In the genomic region with DNA sequence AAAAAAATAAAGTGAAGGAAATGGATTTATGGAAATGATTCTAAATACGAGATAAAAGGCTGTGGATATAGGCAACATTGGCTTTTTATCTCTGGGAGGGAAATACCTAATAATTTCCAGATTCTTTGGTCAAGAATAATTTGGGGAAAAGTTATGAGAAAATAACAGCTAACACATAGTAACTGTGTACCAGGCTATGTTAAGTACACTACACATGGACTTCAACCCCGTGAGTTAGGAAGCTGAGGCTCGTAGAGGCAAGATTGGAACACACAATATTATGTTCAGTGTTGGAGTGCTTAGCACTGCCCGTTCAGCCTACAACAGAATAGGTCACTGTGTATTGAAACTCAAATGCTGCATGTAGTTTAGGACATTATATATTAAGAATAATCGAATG, we compare ENCODE assay signal across 14 cellular contexts. TPM values are rescaled to one million over a fixed set of nuclear protein-coding genes. Genes with fewer than 3 reads are reported as not detected.
DNase-seq lines count a peak whose midpoint lies in the region; ATAC-seq and TF ChIP-seq lines count a peak whose summit lies in the region.
"Had no signal": no experiment of that assay in that cellular context is flagged by ENCODE, and none has a peak within 500 bp of the region (broad histone marks: within the 10 kb centered on the region; RNA-seq: fewer than 3 reads in every experiment).

No MANE protein-coding gene starts in this region.

- TF ChIP-seq CTCF in Panc1 (IDR thresholded peaks at IDR 0.05) (no peak), uterus (IDR thresholded peaks at IDR 0.05) (no peak), left lung (IDR thresholded peaks at IDR 0.05) (no peak)

- CTCF ChIA-PET in Panc1 (lab: Charles Lee), result no interaction called here

- peak overlapping the region; percentile 15 to 77; a peak in 2 of 4 replicates for H3K4me3 ChIP-seq in Panc1 (ENCODE audit: low read depth in 2 of 2, low read length in 2 of 2)
- H3K4me3 ChIP-seq in uterus, result no peak overlapping the region
- no peak overlapping the region for H3K4me3 ChIP-seq in left lung

- no peaks in the 10 kb centered on the region for H3K9me3 ChIP-seq in Panc1 (ENCODE audit: control insufficient read depth, insufficient read depth, low read depth, low read length)
- H3K9me3 ChIP-seq in uterus, result no peaks in the 10 kb centered on the region
- no peaks in the 10 kb centered on the region for H3K9me3 ChIP-seq in left lung

- H3K27me3 ChIP-seq in Panc1 (ENCODE audit: control insufficient read depth, insufficient read depth, low read length) (no peaks in the 10 kb centered on the region), uterus (no peaks in the 10 kb centered on the region), left lung (no peaks in the 10 kb centered on the region)

- BruUV-seq in Panc1 (replicated peaks; lab: Mats Ljungman, UMichigan), result no TSS peak

- ATAC-seq in Panc1, result no peak
- ATAC-seq in left colon, result peak; percentile 63
- ATAC-seq in left lung, result no peak
- no peak for ATAC-seq in stimulated activated naive CD8-positive, alpha-beta T cell treated with anti-CD3 and anti-CD28 coated beads, Interleukin-15, Interleukin-2, amounts not matched to agents 100 U/mL and 50 U/mL, for 24 hours

- H3K4me1 ChIP-seq in Panc1 (ENCODE audit: control insufficient read depth, insufficient read depth, low read length), result peaks cover 7% of the 10 kb centered on the region
- no peaks in the 10 kb centered on the region for H3K4me1 ChIP-seq in uterus
- H3K4me1 ChIP-seq in left lung, result peaks cover 6 to 40% of the 10 kb centered on the region in 2 donors

- POLR2A ChIA-PET in Panc1 (lab: Charles Lee), result no interaction called here

- intact Hi-C loops in Panc1 (cut with micrococcal nuclease; ENCODE audit: unreplicated experiment) (loop anchor here (5.0 kb wide), 1 partner anchor 60 kb away; no protein-coding TSS in a partner anchor), left colon (cut with DNase I, micrococcal nuclease) (loop anchor here in 1 of 2 donors (5.0 kb wide), 2 partner anchors 35 to 70 kb away; partner anchors contain the start of genes GPD2 and NR4A2), uterus (cut with DNase I; ENCODE audit: low total_unique reads) (loop anchor here (5.0 kb wide), 2 partner anchors 35 to 70 kb away; partner anchors contain the start of genes GPD2 and NR4A2), left lung (cut with DNase I) (no loop called here)

- no peak for TF ChIP-seq POLR2A in uterus (IDR thresholded peaks at IDR 0.05)

- no peak overlapping the region for H3K27ac ChIP-seq in Panc1 (ENCODE audit: low read length)
- H3K27ac ChIP-seq in uterus, result peak overlapping the region; percentile 91 to 99
- H3K27ac ChIP-seq in left lung, result no peak overlapping the region
- H3K27ac ChIP-seq: 22Rv1, GM23248 had no signal

- peak; percentile 41 for DNase-seq in NCI-H82 (lab: John Stamatoyannopoulos, UW)
- no peak for DNase-seq in NCI-H82 treated with DMSO at 0.1 percent for 48 hours (lab: John Stamatoyannopoulos, UW; ENCODE audit: unreplicated experiment)
- no peak for DNase-seq in Panc1 (ENCODE audit: low read depth, low spot score)
- peak in 1 of 2 donors; percentile 8 for DNase-seq in left colon
- DNase-seq in uterus, result no peak
- DNase-seq in left lung, result no peak
- DNase-seq in stimulated activated naive CD8-positive, alpha-beta T cell treated with anti-CD3 and anti-CD28 coated beads, Interleukin-15, Interleukin-2, amounts not matched to agents 100 U/mL and 50 U/mL, for 24 hours, result no peak
- DNase-seq in ureter (ENCODE audit: low spot score), result no peak
- DNase-seq: activated CD4-positive, alpha-beta T cell treated with anti-CD3 and anti-CD28 coated beads, Interleukin-2, amount 10 ng/mL, durations not matched to agents 24 days and 14 days; activated naive CD8-positive, alpha-beta T cell treated with anti-CD3 and anti-CD28 coated beads for 36 hours; activated T-cell treated with anti-CD3 and anti-CD28 coated beads, Interleukin-2, amount 50 U/mL, for 1 hour; T1000 had no signal

- in situ Hi-C loops in Panc1 (cut with HindIII; ENCODE audit: low pct_unique_long_range_greater_than_20kb, low sequenced_read_pairs), result no loop called here

- H3K36me3 ChIP-seq in Panc1 (ENCODE audit: control insufficient read depth, insufficient read depth, low read length) (no peaks in the 10 kb centered on the region), uterus (no peaks in the 10 kb centered on the region), left lung (no peaks in the 10 kb centered on the region)

RNA-seq across cellular contexts. Expression of gene GPD2, which starts 34.3 kb away (rescaled TPM):
- 27.5 TPM for total RNA-seq in Panc1 (2021; ENCODE audit: unreplicated experiment)
- 10.0 TPM for polyA plus RNA-seq in Panc1 (2012; ENCODE audit: insufficient read length)
- total RNA-seq in left colon, result 10 to 100 TPM; 79.9 to 80.0 TPM
- 10 to 100 TPM in 3 of 4 donors, 1 to 10 TPM in 1; 2.0 to 41.6 (median 32.1) TPM for total RNA-seq in uterus
- total RNA-seq in left lung, result 10 to 100 TPM; 31.2 to 44.3 TPM
- total RNA-seq in ureter, result 58.2 TPM

Comparison
In these comparisons a context has a peak if more than half of its experiments do, and no peak if none do; other contexts are left out.
1. H3K27ac ChIP-seq: peak in uterus (2 of 2); none in Panc1 (single experiment) and left lung (0 of 2).
2. H3K4me3 ChIP-seq: peak in Panc1 (2 of 2); none in uterus (0 of 2) and left lung (0 of 2).
3. intact Hi-C loops: an anchor here in Panc1 (5.0 kb wide) and uterus (5.0 kb wide); none called in left lung.